In the genomic region with DNA sequence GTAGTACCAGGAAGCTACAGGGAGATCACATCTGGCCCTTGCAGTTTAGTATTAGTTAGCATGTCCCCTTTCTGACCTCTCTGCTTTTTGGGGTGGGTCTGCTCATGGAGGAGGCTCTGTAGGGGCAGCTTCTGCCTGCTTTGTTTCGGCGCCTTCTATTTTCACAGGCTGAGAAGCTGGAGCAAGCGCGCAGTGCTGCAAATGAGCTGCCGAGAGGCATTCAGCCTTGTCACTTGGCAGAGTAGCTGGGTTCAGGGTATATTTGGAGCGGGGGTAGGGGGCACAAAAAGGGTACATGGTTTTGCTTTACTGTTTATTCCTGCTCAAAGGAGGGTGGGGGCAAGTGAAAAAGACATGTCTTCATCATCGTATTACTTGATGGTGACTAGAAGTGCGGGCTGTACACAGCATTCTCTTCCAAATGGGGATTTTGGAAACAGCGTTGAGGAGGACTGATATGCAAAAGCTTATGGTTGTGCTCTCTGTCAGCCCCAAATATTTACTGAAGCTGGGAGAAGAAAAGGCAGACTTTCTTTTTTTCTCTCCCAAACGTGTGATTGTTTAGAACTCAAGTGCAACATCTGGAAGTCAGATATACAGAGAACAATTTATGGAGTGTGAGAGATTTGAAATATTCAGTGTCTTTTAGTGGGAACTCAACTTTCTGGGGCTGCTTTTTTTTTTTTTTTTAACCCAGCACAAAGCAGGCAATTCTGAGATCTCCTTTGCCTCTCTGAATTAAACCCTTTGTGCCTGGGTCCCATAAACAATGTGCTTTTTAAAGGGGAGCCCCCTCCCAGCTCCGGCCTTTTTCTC, we compare ENCODE assay signal across 9 cellular contexts.
DNase-seq lines count a peak whose midpoint lies in the region; ATAC-seq and TF ChIP-seq lines count a peak whose summit lies in the region.
"Had no signal": no experiment of that assay in that cellular context is flagged by ENCODE, and none has a peak within 500 bp of the region (broad histone marks: within the 10 kb centered on the region; RNA-seq: fewer than 3 reads in every experiment).

No MANE protein-coding gene starts in this region.

- WGBS in spleen, 5 donors = 15 to 20% (median 18%) methylated on average over 11 of the region's 11 CpGs

- H3K9me3 ChIP-seq in iPS-15b (ENCODE audit: control insufficient read depth, insufficient read depth, low read length) = no peaks in the 10 kb centered on the region
- H3K9me3 ChIP-seq in spleen = no peaks in the 10 kb centered on the region

- H3K27ac ChIP-seq in spleen = peak overlapping the region; percentile 90 to 99 (median 96)

- ATAC-seq in HG03354 (IDR thresholded peaks at IDR 0.05; ENCODE audit: poor library complexity, severe bottlenecking, unreplicated experiment) = no peak

- H3K4me3 ChIP-seq in HFF-Myc (replicated peaks; ENCODE audit: low read depth, low read length) = peak overlapping the region; percentile 71
- peak overlapping the region; percentile 82 for H3K4me3 ChIP-seq in iPS-15b (ENCODE audit: low read depth, low read length)
- peak overlapping the region; percentile 76 to 92 (median 84) for H3K4me3 ChIP-seq in spleen

- DNase-seq in HFF-Myc (ENCODE audit: extremely low read depth, low read depth) = no peak
- DNase-seq in activated T-cell treated with anti-CD3 and anti-CD28 coated beads, Interleukin-2, amount 50 U/mL, for 48 hours = peak; percentile 65 to 67
- DNase-seq in spleen = peak; percentile 82
- no peak for DNase-seq in GM10266 (ENCODE audit: extremely low spot score)
- no peak for DNase-seq in HUDEP-2 (lab: John Stamatoyannopoulos, UW; ENCODE audit: unreplicated experiment in 76 of 76)
- DNase-seq in KG1 (lab: John Stamatoyannopoulos, UW) = no peak
- DNase-seq: SW 1271 had no signal

- no peak for TF ChIP-seq CTCF in HFF-Myc (IDR thresholded peaks at IDR 0.05; ENCODE audit: low read depth, low read length, missing control alignments)
- TF ChIP-seq CTCF in spleen (IDR thresholded peaks at IDR 0.05 in 8 of 11, conservative IDR thresholded peaks at IDR 0.05 in 3 of 11) = no peak
- TF ChIP-seq CTCF in GM10266 (IDR thresholded peaks at IDR 0.05; ENCODE audit: control insufficient read depth, insufficient read depth, low read depth, missing control alignments) = no peak

- H3K36me3 ChIP-seq in iPS-15b (ENCODE audit: control insufficient read depth, insufficient read depth, low read length) = no peaks in the 10 kb centered on the region
- no peaks in the 10 kb centered on the region for H3K36me3 ChIP-seq in spleen

- no peaks in the 10 kb centered on the region for H3K27me3 ChIP-seq in iPS-15b (ENCODE audit: control insufficient read depth, insufficient read depth, low read length)
- H3K27me3 ChIP-seq in spleen (replicated peaks in 1 of 7) = peaks cover 0 to 13% (median 0%) of the 10 kb centered on the region in 7 donors

- H3K4me1 ChIP-seq in iPS-15b (ENCODE audit: control insufficient read depth, insufficient read depth, low read length) = peaks cover 11% of the 10 kb centered on the region
- peaks cover 31 to 86% (median 58%) of the 10 kb centered on the region in 6 donors for H3K4me1 ChIP-seq in spleen

- no peak for TF ChIP-seq POLR2A in spleen (IDR thresholded peaks at IDR 0.05)

- H3K9ac ChIP-seq in iPS-15b (ENCODE audit: low read depth, low read length) = no peak overlapping the region

- intact Hi-C loops in spleen (cut with DNase I; ENCODE audit: low total_unique reads) = no loop called here

Comparison
In these comparisons a context has a peak if more than half of its experiments do, and no peak if none do; other contexts are left out.
1. DNase-seq: peak in activated T-cell treated with anti-CD3 and anti-CD28 coated beads, Interleukin-2, amount 50 U/mL, for 48 hours (2 of 2) and spleen (single experiment); none in HFF-Myc (single experiment), GM10266 (single experiment), HUDEP-2 (0 of 76) and KG1 (single experiment).
2. Peak in every context shown above with its lines, with median percentiles within 50 percentile points of each other: H3K4me3 ChIP-seq.